Comparison of ENCODE assay signal across 8 cellular contexts in genomic region chr9:113376634-113377531, GRCh38. TPM values are rescaled to one million over a fixed set of nuclear protein-coding genes. Genes with fewer than 3 reads are reported as not detected.
A peak's percentile ranks its signal among the peaks of the same experiment; 100 is the strongest.
DNase-seq lines count a peak whose midpoint lies in the region; ATAC-seq and TF ChIP-seq lines count a peak whose summit lies in the region.

Gene HDHD3 (minus strand): TSS chr9:113376986. CDS start chr9:113374354, 2,632 bp downstream.

- H3K36me3 ChIP-seq in right lobe of liver: peaks cover 0 to 25% (median 8%) of the 10 kb centered on the region in 4 donors

- ATAC-seq in GM19025 (IDR thresholded peaks at IDR 0.05; ENCODE audit: low read depth, unreplicated experiment) (peak; percentile 83), HG03280 (IDR thresholded peaks at IDR 0.05; ENCODE audit: unreplicated experiment) (peak; percentile 80), right lobe of liver (peak; percentile 83 to 95 (median 86))

- 1% methylated on average over 41 of the region's 74 CpGs for WGBS in right lobe of liver (ENCODE audit: insufficient coverage, low coverage, low lambda C conversion rate, missing lambda C conversion rate)

- no peaks in the 10 kb centered on the region for H3K27me3 ChIP-seq in right lobe of liver

- peak within 1 kb of the TSS; percentile 68 to 99 (median 94) for H3K4me3 ChIP-seq in right lobe of liver

- DNase-seq in AG08396 (ENCODE audit: low spot score): peak; percentile 91
- peak; percentile 34 for DNase-seq in NCI-H524 treated with DMSO at 0.1 percent for 48 hours (lab: John Stamatoyannopoulos, UW)
- DNase-seq in activated CD4-positive, alpha-beta T cell treated with anti-CD3 and anti-CD28 coated beads, Interleukin-2, amount 50 U/mL, for 48 hours: peak; percentile 72 to 76
- peak; percentile 71 for DNase-seq in dermis blood vessel endothelial cell
- peak; percentile 89 to 91 (median 90) for DNase-seq in right lobe of liver
- DNase-seq in stimulated activated CD4-positive, alpha-beta T cell treated with anti-CD3 and anti-CD28 coated beads, Interleukin-4, amount 100 ng/mL, for 4 hours: peak; percentile 74 to 81

- peak within 1 kb of the TSS; percentile 56 to 83 (median 70) for H3K27ac ChIP-seq in right lobe of liver

- TF ChIP-seq CTCF in right lobe of liver (IDR thresholded peaks at IDR 0.05): no peak

- peak; percentile 77 for TF ChIP-seq POLR2A in right lobe of liver (IDR thresholded peaks at IDR 0.05)

- intact Hi-C loops in right lobe of liver (cut with DNase I): no loop called here

- no peaks in the 10 kb centered on the region for H3K9me3 ChIP-seq in right lobe of liver

- H3K4me1 ChIP-seq in right lobe of liver: peaks cover 0 to 58% (median 22%) of the 10 kb centered on the region in 4 donors

RNA-seq across cellular contexts. Expression of gene HDHD3, which starts in this region (rescaled TPM):
- total RNA-seq in dermis blood vessel endothelial cell: 5.6 and 8.3 TPM in 2 replicates
- 10 to 100 TPM; 36.5 to 70.5 (median 67.1) TPM for total RNA-seq in right lobe of liver

Comparison
In these comparisons a context has a peak if more than half of its experiments do, and no peak if none do; other contexts are left out.
1. Peak in every context shown above with its lines: DNase-seq, ATAC-seq, H3K4me3 ChIP-seq and H3K27ac ChIP-seq.
2. DNase-seq: peak in every context shown above with its lines; median percentile 91 in AG08396; 90 in right lobe of liver; 78 in stimulated activated CD4-positive, alpha-beta T cell treated with anti-CD3 and anti-CD28 coated beads, Interleukin-4, amount 100 ng/mL, for 4 hours; 74 in activated CD4-positive, alpha-beta T cell treated with anti-CD3 and anti-CD28 coated beads, Interleukin-2, amount 50 U/mL, for 48 hours; 71 in dermis blood vessel endothelial cell; 34 in NCI-H524 treated with DMSO at 0.1 percent for 48 hours.